Comparison of ENCODE assay signal across 1 cellular context in the genomic region with DNA sequence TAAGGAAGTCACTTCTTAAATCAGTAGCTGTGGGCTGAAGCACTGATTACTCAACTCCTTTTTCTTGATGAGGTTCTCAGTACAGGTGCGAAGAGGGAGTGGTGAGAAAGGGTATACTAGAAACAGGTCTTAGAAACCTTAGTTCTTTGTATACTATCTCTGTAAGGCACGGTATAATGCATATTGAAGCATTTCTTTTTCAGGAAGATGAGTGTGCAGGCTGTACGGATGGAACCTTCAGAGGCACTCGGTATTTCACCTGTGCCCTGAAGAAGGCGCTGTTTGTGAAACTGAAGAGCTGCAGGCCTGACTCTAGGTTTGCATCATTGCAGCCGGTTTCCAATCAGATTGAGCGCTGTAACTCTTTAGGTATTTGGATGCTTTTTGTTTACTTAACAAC.
TF ChIP-seq lines count a peak whose summit lies in the region.

No MANE protein-coding gene starts in this region.

TF ChIP-seq in HCT116, 20 proteins besides CTCF, POLR2A, EP300 and RAD21:
- TF ChIP-seq YY1 (IDR thresholded peaks at IDR 0.05; ENCODE audit: extremely low read depth, insufficient replicate concordance, low read depth, low read length) (no peak), SP1 (IDR thresholded peaks at IDR 0.05; ENCODE audit: low read depth) (no peak), EZH2phosphoT487 (IDR thresholded peaks at IDR 0.05; ENCODE audit: borderline replicate concordance) (no peak), EZH2 (IDR thresholded peaks at IDR 0.05) (no peak), TCF7L2 (IDR thresholded peaks at IDR 0.05; ENCODE audit: borderline replicate concordance, extremely low read depth, insufficient read depth, insufficient read length) (no peak), EGR1 (IDR thresholded peaks at IDR 0.05; ENCODE audit: low read depth) (no peak), FOSL1 (IDR thresholded peaks at IDR 0.05; ENCODE audit: low read depth) (no peak), ELF1 (IDR thresholded peaks at IDR 0.05; ENCODE audit: borderline replicate concordance, low read depth) (no peak), ZFX (IDR thresholded peaks at IDR 0.05) (no peak), JUND (IDR thresholded peaks at IDR 0.05) (no peak), POLR2AphosphoS5 (IDR thresholded peaks at IDR 0.05; ENCODE audit: low read depth, low read length) (no peak)
TF ChIP-seq in HCT116: peak in this region for 0.
